ENCODE assay signal across 8 cellular contexts in genomic region chr6:132962936-132963579, GRCh38.
DNase-seq lines count a peak whose midpoint lies in the region; ATAC-seq and TF ChIP-seq lines count a peak whose summit lies in the region.

No MANE protein-coding gene starts in this region.

- H3K9ac ChIP-seq in endodermal cell (ENCODE audit: extremely low read depth, low read length, poor library complexity, severe bottlenecking): no peak overlapping the region

- H3K27me3 ChIP-seq in endodermal cell (ENCODE audit: control insufficient read depth, insufficient read depth, low read length, poor library complexity, severe bottlenecking): no peaks in the 10 kb centered on the region

- H3K9me3 ChIP-seq in endodermal cell (ENCODE audit: control insufficient read depth, low read length): no peaks in the 10 kb centered on the region

- TF ChIP-seq CTCF in endodermal cell (conservative IDR thresholded peaks at IDR 0.05): peak; percentile 95

- DNase-seq in CD1c-positive myeloid dendritic cell (ENCODE audit: extremely low spot score) (peak; percentile 32), NCI-H526 treated with DMSO at 0.1 percent for 48 hours (lab: John Stamatoyannopoulos, UW) (peak; percentile 68), endodermal cell (peak; percentile 95), mucosa of gallbladder (ENCODE audit: low spot score) (peak; percentile 64)
- DNase-seq in activated CD4-positive, alpha-beta memory T cell treated with anti-CD3 and anti-CD28 coated beads for 36 hours: peak; percentile 70
- DNase-seq in stimulated activated naive B cell treated with anti-CD40 and anti-IgM and Interleukin-4, amounts not matched to agents 10 μg/mL and 1 μg/mL and 100 μg/mL, for 72 hours: peak; percentile 24

- H3K36me3 ChIP-seq in endodermal cell (ENCODE audit: control insufficient read depth, insufficient read depth, low read length): no peaks in the 10 kb centered on the region

- H3K4me3 ChIP-seq in endodermal cell (ENCODE audit: low read length): no peak overlapping the region

- peaks cover 25% of the 10 kb centered on the region for H3K27me3 Mint-ChIP-seq in activated CD4-positive, alpha-beta memory T cell treated with anti-CD3 and anti-CD28 coated beads for 36 hours
- no peaks in the 10 kb centered on the region for H3K27me3 Mint-ChIP-seq in endodermal cell (ENCODE audit: insufficient read depth)
- peaks cover 18 to 43% of the 10 kb centered on the region in 2 donors for H3K27me3 Mint-ChIP-seq in stimulated activated naive B cell treated with anti-CD40 and anti-IgM and Interleukin-4, amounts not matched to agents 10 μg/mL and 1 μg/mL and 100 μg/mL, for 72 hours

- no peaks in the 10 kb centered on the region for H3K36me3 Mint-ChIP-seq in activated CD4-positive, alpha-beta memory T cell treated with anti-CD3 and anti-CD28 coated beads for 36 hours
- H3K36me3 Mint-ChIP-seq in endodermal cell (ENCODE audit: low read depth): no peaks in the 10 kb centered on the region
- H3K36me3 Mint-ChIP-seq in stimulated activated naive B cell treated with anti-CD40 and anti-IgM and Interleukin-4, amounts not matched to agents 10 μg/mL and 1 μg/mL and 100 μg/mL, for 72 hours: no peaks in the 10 kb centered on the region

- H3K4me1 ChIP-seq in endodermal cell (ENCODE audit: control insufficient read depth, insufficient read depth, low read length): no peaks in the 10 kb centered on the region

- no peak overlapping the region for H3K27ac ChIP-seq in endodermal cell (ENCODE audit: low read depth, low read length)

- no peaks in the 10 kb centered on the region for H3K9me3 Mint-ChIP-seq in activated CD4-positive, alpha-beta memory T cell treated with anti-CD3 and anti-CD28 coated beads for 36 hours
- no peaks in the 10 kb centered on the region for H3K9me3 Mint-ChIP-seq in endodermal cell
- H3K9me3 Mint-ChIP-seq in stimulated activated naive B cell treated with anti-CD40 and anti-IgM and Interleukin-4, amounts not matched to agents 10 μg/mL and 1 μg/mL and 100 μg/mL, for 72 hours: no peaks in the 10 kb centered on the region

- WGBS in endodermal cell (ENCODE audit: insufficient coverage in 1 of 2, insufficient read length in 1 of 2), 2 experiments: 54 to 75% methylated on average over 4 to 6 of the region's 6 CpGs

- POLR2A ChIA-PET in activated CD4-positive, alpha-beta memory T cell treated with anti-CD3 and anti-CD28 coated beads for 36 hours (lab: Charles Lee): no interaction called here

- peaks cover 3% of the 10 kb centered on the region for H3K4me1 Mint-ChIP-seq in activated CD4-positive, alpha-beta memory T cell treated with anti-CD3 and anti-CD28 coated beads for 36 hours (ENCODE audit: low read depth)
- H3K4me1 Mint-ChIP-seq in endodermal cell: no peaks in the 10 kb centered on the region
- H3K4me1 Mint-ChIP-seq in stimulated activated naive B cell treated with anti-CD40 and anti-IgM and Interleukin-4, amounts not matched to agents 10 μg/mL and 1 μg/mL and 100 μg/mL, for 72 hours: peaks cover 0 to 2% of the 10 kb centered on the region in 2 donors

- no peak overlapping the region for H3K4me3 Mint-ChIP-seq in activated CD4-positive, alpha-beta memory T cell treated with anti-CD3 and anti-CD28 coated beads for 36 hours
- no peak overlapping the region for H3K4me3 Mint-ChIP-seq in endodermal cell
- no peak overlapping the region for H3K4me3 Mint-ChIP-seq in stimulated activated naive B cell treated with anti-CD40 and anti-IgM and Interleukin-4, amounts not matched to agents 10 μg/mL and 1 μg/mL and 100 μg/mL, for 72 hours

- no peak overlapping the region for H3K27ac Mint-ChIP-seq in activated CD4-positive, alpha-beta memory T cell treated with anti-CD3 and anti-CD28 coated beads for 36 hours
- H3K27ac Mint-ChIP-seq in endodermal cell: no peak overlapping the region
- no peak overlapping the region for H3K27ac Mint-ChIP-seq in stimulated activated naive B cell treated with anti-CD40 and anti-IgM and Interleukin-4, amounts not matched to agents 10 μg/mL and 1 μg/mL and 100 μg/mL, for 72 hours

- ATAC-seq in GM19023 (IDR thresholded peaks at IDR 0.05; ENCODE audit: unreplicated experiment) (peak; percentile 83), HG03280 (IDR thresholded peaks at IDR 0.05; ENCODE audit: unreplicated experiment) (peak; percentile 97)
- ATAC-seq in stimulated activated naive B cell treated with anti-CD40 and anti-IgM and Interleukin-4, amounts not matched to agents 10 μg/mL and 1 μg/mL and 100 μg/mL, for 72 hours (replicated peaks): peak; percentile 85 to 89

- intact Hi-C loops in activated CD4-positive, alpha-beta memory T cell treated with anti-CD3 and anti-CD28 coated beads for 36 hours (cut with micrococcal nuclease): loop anchor here (2.0 to 10.0 kb wide), 4 partner anchors 140 to 954 kb away; no protein-coding TSS in a partner anchor

- CTCF ChIA-PET in activated CD4-positive, alpha-beta memory T cell treated with anti-CD3 and anti-CD28 coated beads for 36 hours (lab: Charles Lee): interaction anchor here (0.6 to 2.7 kb wide), 24 partner anchors 9 to 959 kb away, joined by 3 to 24 read pairs (median 4); no protein-coding TSS in a partner anchor

Comparison
In these comparisons a context has a peak if more than half of its experiments do, and no peak if none do; other contexts are left out.
1. DNase-seq: peak in every context shown above with its lines; median percentile 95 in endodermal cell; 70 in activated CD4-positive, alpha-beta memory T cell treated with anti-CD3 and anti-CD28 coated beads for 36 hours; 68 in NCI-H526 treated with DMSO at 0.1 percent for 48 hours; 64 in mucosa of gallbladder; 32 in CD1c-positive myeloid dendritic cell; 24 in stimulated activated naive B cell treated with anti-CD40 and anti-IgM and Interleukin-4, amounts not matched to agents 10 μg/mL and 1 μg/mL and 100 μg/mL, for 72 hours.